ENCODE assay signal across 8 cellular contexts in the genomic region with DNA sequence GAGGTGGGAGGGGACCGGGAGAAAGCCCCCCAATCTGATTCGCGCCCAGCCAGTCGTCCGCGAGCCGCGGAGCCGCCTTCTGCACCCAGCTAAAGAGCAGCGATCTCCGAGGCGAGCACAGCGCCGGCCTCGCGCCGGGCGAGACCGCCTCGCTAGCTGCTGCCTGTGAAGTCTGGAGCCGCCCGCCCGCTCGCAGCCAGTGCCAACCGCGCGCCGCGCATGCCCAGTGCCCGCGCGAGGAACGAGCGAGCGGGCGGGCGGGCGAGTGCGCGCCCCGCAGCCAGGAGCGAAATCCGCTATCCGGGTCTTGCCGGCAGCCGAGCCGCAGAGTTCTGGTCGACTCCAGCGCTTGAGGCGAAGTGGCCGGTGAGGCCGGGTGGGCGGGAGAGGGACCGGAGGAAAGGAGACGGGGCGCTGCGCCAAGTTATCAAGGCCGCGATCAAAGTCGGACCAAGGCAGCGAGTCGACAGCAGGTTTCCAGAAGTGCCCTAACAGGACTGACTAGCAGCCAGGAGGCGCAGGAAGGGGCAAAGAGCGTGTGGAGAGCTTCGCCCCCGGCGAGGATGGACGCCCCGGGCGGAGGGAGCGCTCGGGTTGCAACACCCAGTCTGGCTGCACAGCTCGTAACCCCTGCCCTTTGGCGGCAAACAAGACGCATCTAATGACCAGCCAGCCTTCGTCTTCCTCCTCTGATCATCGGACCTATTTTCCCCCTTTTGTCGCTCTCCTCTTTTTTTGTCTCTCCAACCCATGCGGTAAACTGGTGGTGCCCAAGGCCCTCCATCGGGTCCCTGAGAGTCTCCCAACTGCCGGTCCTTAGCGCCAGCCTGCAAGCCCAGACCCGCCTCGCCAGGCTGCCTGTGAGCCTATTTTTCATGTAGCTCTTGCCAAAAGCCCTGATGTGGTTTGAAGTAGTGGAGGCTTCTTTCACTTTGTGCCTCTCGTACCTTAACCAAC. TPM values are rescaled to one million over a fixed set of nuclear protein-coding genes. Genes with fewer than 3 reads are reported as not detected.
DNase-seq lines count a peak whose midpoint lies in the region; ATAC-seq and TF ChIP-seq lines count a peak whose summit lies in the region.

TSS of gene EPS8 (minus strand) at position 174 of the 957 bp plus-strand sequence. CDS start 106,437 bp downstream, outside the sequence.

- H3K27me3 ChIP-seq in colonic mucosa (no peaks in the 10 kb centered on the region), layer of hippocampus (ENCODE audit: control insufficient read depth, insufficient read depth, low read length) (no peaks in the 10 kb centered on the region)

- H3K27ac ChIP-seq in colonic mucosa (peak within 1 kb of the TSS; percentile 88), layer of hippocampus (ENCODE audit: low read depth, low read length) (peak within 1 kb of the TSS; percentile 92)

- peak within 1 kb of the TSS; percentile 78 to 79 for H3K9ac ChIP-seq in colonic mucosa (ENCODE audit: low read depth in 2 of 2, low read length in 2 of 2)

- no peaks in the 10 kb centered on the region for H3K4me1 ChIP-seq in colonic mucosa

- no peaks in the 10 kb centered on the region for H3K36me3 ChIP-seq in colonic mucosa

- peak within 1 kb of the TSS; percentile 60 for H3K4me3 ChIP-seq in colonic mucosa

- peak; percentile 84 for TF ChIP-seq POLR2A in GM19099 (IDR thresholded peaks at IDR 0.05; ENCODE audit: extremely low read depth, insufficient read length, low read depth)

- H3K9me3 ChIP-seq in colonic mucosa, result no peaks in the 10 kb centered on the region

- intact Hi-C loops in colonic mucosa (cut with DNase I), result loop anchor here (5.0 to 10.0 kb wide), 2 partner anchors 75 to 187 kb away; no protein-coding TSS in a partner anchor

- DNase-seq in AG20443 (ENCODE audit: low spot score) (peak; percentile 98), NCI-H446 treated with DMSO at 0.1 percent for 48 hours (lab: John Stamatoyannopoulos, UW) (peak; percentile 77), colonic mucosa (peak; percentile 93)
- peak; percentile 85 to 88 for DNase-seq in activated CD4-positive, alpha-beta T cell treated with anti-CD3 and anti-CD28 coated beads for 4 hours
- peak; percentile 60 to 80 (median 76) for DNase-seq in stimulated activated CD4-positive, alpha-beta T cell treated with anti-CD3 and anti-CD28 coated beads, Interleukin-1b, Interleukin-23, amount 100 ng/mL, for 24 hours (ENCODE audit: low read depth in 4 of 4, low spot score in 1 of 4)

- ATAC-seq in HG03354 (IDR thresholded peaks at IDR 0.05; ENCODE audit: poor library complexity, severe bottlenecking, unreplicated experiment), result peak; percentile 91

- no peak for TF ChIP-seq CTCF in colonic mucosa (IDR thresholded peaks at IDR 0.05)

RNA-seq across cellular contexts. Expression of gene EPS8, which starts in this region (rescaled TPM):
- 100 to 1,000 TPM in 1 of 2 donors, 10 to 100 TPM in 1; 93.7 to 161 TPM for total RNA-seq in colonic mucosa

Comparison
In these comparisons a context has a peak if more than half of its experiments do, and no peak if none do; other contexts are left out.
1. Peak in every context shown above with its lines: DNase-seq, ATAC-seq, H3K4me3 ChIP-seq and H3K27ac ChIP-seq.